Comparison of ENCODE assay signal across 27 cellular contexts in genomic region chr16:21339927-21340326, GRCh38.
A peak's percentile ranks its signal among the peaks of the same experiment; 100 is the strongest.
DNase-seq lines count a peak whose midpoint lies in the region; ATAC-seq, FAIRE-seq and TF ChIP-seq lines count a peak whose summit lies in the region.
"Had no signal": no experiment of that assay in that cellular context is flagged by ENCODE, and none has a peak within 500 bp of the region (broad histone marks: within the 10 kb centered on the region; RNA-seq: fewer than 3 reads in every experiment).

No MANE protein-coding gene starts in this region.

- H3K4me1 ChIP-seq in HepG2 (ENCODE audit: insufficient read depth, low read length) (peaks cover 52% of the 10 kb centered on the region), right lobe of liver (no peaks in the 10 kb centered on the region)
- H3K4me1 ChIP-seq: BLaER1 treated with 17β-estradiol and CSF1 and Interleukin-3, amounts not matched to agents 10 nM and 100 nM; SJSA1 had no signal

- ATAC-seq in HepG2 (no peak), right lobe of liver (no peak), memory B cell (ENCODE audit: low read depth) (no peak), GM18502 (IDR thresholded peaks at IDR 0.05; ENCODE audit: poor library complexity, unreplicated experiment) (no peak), HG02678 (IDR thresholded peaks at IDR 0.05; ENCODE audit: unreplicated experiment) (no peak)
- ATAC-seq: HCT116 had no signal

- H3K4me2 ChIP-seq in HepG2 (ENCODE audit: low read depth, low read length): no peak overlapping the region
- H3K4me2 ChIP-seq: BLaER1 treated with 17β-estradiol and CSF1 and Interleukin-3, amounts not matched to agents 10 nM and 100 nM had no signal

- POLR2A ChIA-PET in HepG2 (lab: Yijun Ruan, JAX): no interaction called here

- peaks cover 5% of the 10 kb centered on the region for H3K4me1 Mint-ChIP-seq in memory B cell

- CTCF ChIA-PET in HepG2 (lab: Yijun Ruan, JAX; ENCODE audit: low intra/inter-chr PET ratio, low total read pairs): no interaction called here

- peak overlapping the region; percentile 38 for H3K27ac Mint-ChIP-seq in memory B cell
- H3K27ac Mint-ChIP-seq: CD4-positive, alpha-beta T cell; IgD-negative memory B cell had no signal

- TF ChIP-seq EP300 in HepG2 (IDR thresholded peaks at IDR 0.05; ENCODE audit: low read depth in 2 of 2, low read length in 2 of 2): no peak
- TF ChIP-seq EP300 in HepG2 (CRISPR knock-in tag; IDR thresholded peaks at IDR 0.05; ENCODE audit: borderline replicate concordance): no peak

- no peak overlapping the region for H3K4me3 ChIP-seq in HepG2 (replicated peaks in 1 of 3; ENCODE audit: insufficient read depth in 1 of 3, low read depth in 2 of 3, low read length in 3 of 3)
- no peak overlapping the region for H3K4me3 ChIP-seq in right lobe of liver
- H3K4me3 ChIP-seq: BLaER1 treated with 17β-estradiol and CSF1 and Interleukin-3, amounts not matched to agents 10 nM and 100 nM; SJSA1 had no signal

- TF ChIP-seq CTCF in HepG2 (CRISPR knock-in tag; IDR thresholded peaks at IDR 0.05) (no peak), right lobe of liver (IDR thresholded peaks at IDR 0.05) (no peak)

- intact Hi-C loops in HepG2 (cut with micrococcal nuclease; ENCODE audit: unreplicated experiment): no loop called here
- intact Hi-C loops in right lobe of liver (cut with DNase I): no loop called here

- BruUV-seq in HepG2 (replicated peaks; lab: Mats Ljungman, UMichigan): no TSS peak

- H3K36me3 ChIP-seq in HepG2 (replicated peaks in 1 of 2; ENCODE audit: control insufficient read depth in 1 of 2, insufficient read depth in 2 of 2, low read length in 2 of 2): no peaks in the 10 kb centered on the region
- H3K36me3 ChIP-seq in right lobe of liver: no peaks in the 10 kb centered on the region
- H3K36me3 ChIP-seq: SJSA1 had no signal

- H3K27me3 Mint-ChIP-seq in memory B cell: no peaks in the 10 kb centered on the region
- H3K27me3 Mint-ChIP-seq: IgD-negative memory B cell had no signal

- H3K9ac ChIP-seq in HepG2 (ENCODE audit: insufficient read depth, low read depth, low read length): no peak overlapping the region
- H3K9ac ChIP-seq: BLaER1 treated with 17β-estradiol and CSF1 and Interleukin-3, amounts not matched to agents 10 nM and 100 nM had no signal

- no peak overlapping the region for H2AFZ ChIP-seq in HepG2 (ENCODE audit: low read length)

- DNase-seq in HepG2 (ENCODE audit: low spot score): no peak
- no peak for DNase-seq in right lobe of liver
- DNase-seq in cerebellar cortex (ENCODE audit: low spot score): peak; percentile 73
- DNase-seq in memory B cell (ENCODE audit: low spot score in 2 of 2): no peak
- DNase-seq in activated CD4-positive, alpha-beta T cell treated with anti-CD3 and anti-CD28 coated beads for 1 hour: no peak
- DNase-seq: CD4-positive, alpha-beta T cell; EL; GF-D8; GOT3; Karpas-422; NCI-H1092 treated with DMSO at 0.1 percent for 48 hours; NCI-H1436; NCI-H187; NCI-H2081 treated with DMSO at 0.1 percent for 48 hours; NCI-H2171 treated with DMSO at 0.1 percent for 48 hours; NCI-H345; NCI-H510A treated with DMSO at 0.1 percent for 48 hours; Right ventricle myocardium superior had no signal

- peaks cover 2% of the 10 kb centered on the region for H3K79me2 ChIP-seq in HepG2 (ENCODE audit: insufficient read depth, low read length)

- H3K27me3 ChIP-seq in HepG2 (ENCODE audit: control insufficient read depth in 1 of 2, insufficient read depth in 2 of 2, low read length in 2 of 2): no peaks in the 10 kb centered on the region
- H3K27me3 ChIP-seq in right lobe of liver: no peaks in the 10 kb centered on the region
- H3K27me3 ChIP-seq: BLaER1 treated with 17β-estradiol and CSF1 and Interleukin-3, amounts not matched to agents 10 nM and 100 nM had no signal

- TF ChIP-seq POLR2A in HepG2 (IDR thresholded peaks at IDR 0.05; ENCODE audit: insufficient read depth in 1 of 2, low read depth in 2 of 2, low read length in 2 of 2): no peak
- TF ChIP-seq POLR2A in right lobe of liver (IDR thresholded peaks at IDR 0.05): no peak

- FAIRE-seq in HepG2 (lab: Jason Lieb, UNC): no peak
- FAIRE-seq: A204.1, D721Med, GM12891 had no signal

- H3K9me3 ChIP-seq in HepG2 (ENCODE audit: low read length): no peaks in the 10 kb centered on the region
- no peaks in the 10 kb centered on the region for H3K9me3 ChIP-seq in right lobe of liver

- H3K27ac ChIP-seq in HepG2 (ENCODE audit: extremely low read length, insufficient read depth, low read length) (no peak overlapping the region), right lobe of liver (no peak overlapping the region)
- H3K27ac ChIP-seq: BLaER1 treated with 17β-estradiol and CSF1 and Interleukin-3, amounts not matched to agents 10 nM and 100 nM; SJSA1 had no signal

- in situ Hi-C loops in HepG2 (cut with HindIII; ENCODE audit: extremely low pct_ligation_motif_present, low pct_unique_long_range_greater_than_20kb): no loop called here

- peaks cover 8% of the 10 kb centered on the region for H3K36me3 Mint-ChIP-seq in memory B cell

- no peaks in the 10 kb centered on the region for H4K20me1 ChIP-seq in HepG2 (ENCODE audit: insufficient read depth, low read length)
- H4K20me1 ChIP-seq: BLaER1 treated with 17β-estradiol and CSF1 and Interleukin-3, amounts not matched to agents 10 nM and 100 nM had no signal

- H3K4me3 Mint-ChIP-seq in memory B cell: no peak overlapping the region
- H3K4me3 Mint-ChIP-seq: CD4-positive, alpha-beta T cell; IgD-negative memory B cell had no signal

- no peak for TF ChIP-seq RAD21 in HepG2 (CRISPR knock-in tag; IDR thresholded peaks at IDR 0.05)

- no peaks in the 10 kb centered on the region for H3K9me3 Mint-ChIP-seq in memory B cell
- H3K9me3 Mint-ChIP-seq: CD4-positive, alpha-beta T cell had no signal

TF ChIP-seq in HepG2, 621 proteins besides CTCF, POLR2A, EP300 and RAD21:
- TF ChIP-seq ZNF800 (CRISPR knock-in tag; IDR thresholded peaks at IDR 0.05) (no peak), ZNF263 (CRISPR knock-in tag; IDR thresholded peaks at IDR 0.05) (peak; percentile 70; the same call in 1 of the 2 replicates)
